ENCODE assay signal across 17 cellular contexts in genomic region chr4:110669663-110670062, GRCh38. TPM values are rescaled to one million over a fixed set of nuclear protein-coding genes. Genes with fewer than 3 reads are reported as not detected.
"Had no signal": no experiment of that assay in that cellular context is flagged by ENCODE, and none has a peak within 500 bp of the region (broad histone marks: within the 10 kb centered on the region; RNA-seq: fewer than 3 reads in every experiment).

No MANE protein-coding gene starts in this region.

- H3K9me3 Mint-ChIP-seq: activated naive CD4-positive, alpha-beta T cell treated with anti-CD3 and anti-CD28 coated beads, Interleukin-2, amount 50 U/mL, for 72 hours; activated T-cell treated with anti-CD3 and anti-CD28 coated beads, Interleukin-2, amount 50 U/mL, for 24 hours; endodermal cell; nephron progenitor cell; T-helper 2 cell treated with Interferon-gamma antibody and Interleukin-4, amounts not matched to agents 5 μg/mL and 100 μg/mL, for 36 hours had no signal

- H3K27ac Mint-ChIP-seq: activated naive CD4-positive, alpha-beta T cell treated with anti-CD3 and anti-CD28 coated beads, Interleukin-2, amount 50 U/mL, for 72 hours; activated T-cell treated with anti-CD3 and anti-CD28 coated beads, Interleukin-2, amount 50 U/mL, for 24 hours; endodermal cell; nephron progenitor cell; T-helper 2 cell treated with Interferon-gamma antibody and Interleukin-4, amounts not matched to agents 5 μg/mL and 100 μg/mL, for 36 hours had no signal

- H3K4me3 Mint-ChIP-seq: activated T-cell treated with anti-CD3 and anti-CD28 coated beads, Interleukin-2, amount 50 U/mL, for 24 hours; endodermal cell; nephron progenitor cell; T-helper 2 cell treated with Interferon-gamma antibody and Interleukin-4, amounts not matched to agents 5 μg/mL and 100 μg/mL, for 36 hours had no signal

- H3K9me3 ChIP-seq: heart right ventricle, left ventricle myocardium inferior, sigmoid colon, stomach had no signal

- H3K4me3 ChIP-seq: heart right ventricle, left ventricle myocardium inferior, sigmoid colon, stomach had no signal

- H3K36me3 ChIP-seq: heart right ventricle, left ventricle myocardium inferior, sigmoid colon, stomach had no signal

- H3K27ac ChIP-seq: heart right ventricle, left ventricle myocardium inferior, sigmoid colon, stomach had no signal

- H3K4me1 Mint-ChIP-seq: endodermal cell had no signal

- H3K27me3 ChIP-seq: heart right ventricle, sigmoid colon, stomach had no signal

- H3K4me1 ChIP-seq: left ventricle myocardium inferior, sigmoid colon had no signal

- DNase-seq: activated CD4-positive, alpha-beta T cell treated with anti-CD3 and anti-CD28 coated beads, Interleukin-2, amount 50 U/mL, for 1 hour; activated effector memory CD4-positive, alpha-beta T cell treated with anti-CD3 and anti-CD28 coated beads, Interleukin-2, amount 50 U/mL, for 16 hours; activated T-cell treated with anti-CD3 and anti-CD28 coated beads, Interleukin-2, amount 50 U/mL, for 24 hours; amygdala; endodermal cell; foreskin fibroblast; heart right ventricle; left ventricle myocardium inferior; mesenchymal stem cell; nephron progenitor cell; sigmoid colon; stimulated activated CD4-positive, alpha-beta T cell treated with anti-CD3 and anti-CD28 coated beads, Interleukin-15, amount 100 ng/mL, for 24 hours; stimulated activated CD4-positive, alpha-beta T cell treated with anti-CD3 and anti-CD28 coated beads, Interleukin-4, amount 100 ng/mL, for 24 hours; stomach had no signal

- ATAC-seq: activated naive CD4-positive, alpha-beta T cell treated with anti-CD3 and anti-CD28 coated beads, Interleukin-2, amount 50 U/mL, for 72 hours; heart right ventricle had no signal

- H3K36me3 Mint-ChIP-seq: activated naive CD4-positive, alpha-beta T cell treated with anti-CD3 and anti-CD28 coated beads, Interleukin-2, amount 50 U/mL, for 72 hours had no signal

RNA-seq across cellular contexts. Expression of gene PITX2, which starts 46.8 kb away (rescaled TPM):
- total RNA-seq: activated naive CD4-positive, alpha-beta T cell treated with anti-CD3 and anti-CD28 coated beads, Interleukin-2, amount 50 U/mL, for 72 hours; dermis microvascular lymphatic vessel endothelial cell; left ventricle myocardium inferior had no signal
